In the genomic region with DNA sequence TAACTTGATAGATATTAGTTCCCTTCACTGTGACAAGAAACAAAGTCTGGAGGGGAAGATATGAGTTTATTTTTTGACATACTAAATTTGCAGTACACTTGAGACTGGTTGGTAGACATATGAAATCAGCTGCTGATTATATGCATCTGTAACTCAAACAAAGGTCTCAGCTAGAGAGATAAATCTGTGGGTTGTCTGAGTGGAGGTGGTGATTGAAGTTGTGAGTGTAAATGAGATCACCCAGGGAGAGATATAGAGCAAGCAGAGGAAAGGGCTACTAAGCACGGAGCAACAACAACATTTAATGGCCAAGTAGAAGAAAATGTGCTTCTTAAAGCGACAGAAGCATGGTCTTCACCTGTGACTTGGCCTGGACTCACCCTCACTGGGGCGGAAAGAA, we compare ENCODE assay signal across 27 cellular contexts.
"Had no signal": no experiment of that assay in that cellular context is flagged by ENCODE, and none has a peak within 500 bp of the region (broad histone marks: within the 10 kb centered on the region; RNA-seq: fewer than 3 reads in every experiment).

No MANE protein-coding gene starts in this region.

- H2AFZ ChIP-seq: hepatocyte had no signal

- H3K4me3 Mint-ChIP-seq: effector memory CD8-positive, alpha-beta T cell; memory B cell; mesothelial cell of epicardium; naive B cell; natural killer cell treated with Interleukin-12 subunit alpha and Interleukin-12 subunit beta and Interleukin-15 and Interleukin-18, amount 100 ng/mL, for 72 hours; neural crest cell; stimulated activated naive B cell treated with anti-CD40 and anti-IgM and Interleukin-4, amounts not matched to agents 10 μg/mL and 1 μg/mL and 100 μg/mL, for 72 hours; stimulated activated naive CD8-positive, alpha-beta T cell treated with anti-CD3 and anti-CD28 coated beads, Interleukin-15, Interleukin-2, amounts not matched to agents 100 ng/mL and 50 ng/mL, for 24 hours had no signal

- DNase-seq: cerebellar nuclear complex; cortex of kidney; effector memory CD8-positive, alpha-beta T cell; left colon; mucosa of descending colon; naive B cell; ovary; posterior cingulate gyrus; psoas muscle; right lobe of liver; small intestine; stimulated activated CD4-positive, alpha-beta T cell treated with anti-CD3 and anti-CD28 coated beads, Interleukin-15, amount 100 ng/mL, for 24 hours; stimulated activated CD4-positive, alpha-beta T cell treated with anti-CD3 and anti-CD28 coated beads, Interleukin-2, amount 100 ng/mL, for 48 hours; stimulated activated naive B cell treated with anti-CD40 and anti-IgM and Interleukin-4, amounts not matched to agents 10 μg/mL and 1 μg/mL and 100 μg/mL, for 72 hours; upper lobe of right lung; uterus had no signal

- H3K27ac Mint-ChIP-seq: effector memory CD8-positive, alpha-beta T cell; memory B cell; mesothelial cell of epicardium; naive B cell; natural killer cell treated with Interleukin-12 subunit alpha and Interleukin-12 subunit beta and Interleukin-15 and Interleukin-18, amount 100 ng/mL, for 72 hours; stimulated activated naive B cell treated with anti-CD40 and anti-IgM and Interleukin-4, amounts not matched to agents 10 μg/mL and 1 μg/mL and 100 μg/mL, for 72 hours; stimulated activated naive CD8-positive, alpha-beta T cell treated with anti-CD3 and anti-CD28 coated beads, Interleukin-15, Interleukin-2, amounts not matched to agents 100 ng/mL and 50 ng/mL, for 24 hours had no signal

- FAIRE-seq: frontal cortex, islet of Langerhans, small intestine had no signal

- H3K36me3 Mint-ChIP-seq: memory B cell; mesothelial cell of epicardium; naive B cell; natural killer cell treated with Interleukin-12 subunit alpha and Interleukin-12 subunit beta and Interleukin-15 and Interleukin-18, amount 100 ng/mL, for 72 hours; stimulated activated naive B cell treated with anti-CD40 and anti-IgM and Interleukin-4, amounts not matched to agents 10 μg/mL and 1 μg/mL and 100 μg/mL, for 72 hours had no signal

- H3K9me3 Mint-ChIP-seq: memory B cell; mesothelial cell of epicardium; stimulated activated naive B cell treated with anti-CD40 and anti-IgM and Interleukin-4, amounts not matched to agents 10 μg/mL and 1 μg/mL and 100 μg/mL, for 72 hours; stimulated activated naive CD8-positive, alpha-beta T cell treated with anti-CD3 and anti-CD28 coated beads, Interleukin-15, Interleukin-2, amounts not matched to agents 100 ng/mL and 50 ng/mL, for 24 hours had no signal

- H3K79me2 ChIP-seq: hepatocyte had no signal

- H3K27ac ChIP-seq: hepatocyte, ovary, psoas muscle, right lobe of liver, thoracic aorta, tibial nerve, upper lobe of right lung, uterus had no signal

- H3K36me3 ChIP-seq: ovary, right lobe of liver, thoracic aorta, tibial nerve, upper lobe of right lung, uterus had no signal

- H3K9me3 ChIP-seq: mucosa of descending colon, ovary, psoas muscle, right lobe of liver, thoracic aorta, tibial nerve, upper lobe of right lung, uterus had no signal

- H3K27me3 Mint-ChIP-seq: effector memory CD8-positive, alpha-beta T cell; memory B cell; natural killer cell treated with Interleukin-12 subunit alpha and Interleukin-12 subunit beta and Interleukin-15 and Interleukin-18, amount 100 ng/mL, for 72 hours; stimulated activated naive CD8-positive, alpha-beta T cell treated with anti-CD3 and anti-CD28 coated beads, Interleukin-15, Interleukin-2, amounts not matched to agents 100 ng/mL and 50 ng/mL, for 24 hours had no signal

- H3K4me1 ChIP-seq: upper lobe of right lung, uterus had no signal

- H3K4me3 ChIP-seq: hepatocyte, lung, mucosa of descending colon, ovary, psoas muscle, right lobe of liver, thoracic aorta, tibial nerve, upper lobe of right lung, uterus had no signal

- ATAC-seq: effector memory CD8-positive, alpha-beta T cell; left colon; mucosa of descending colon; natural killer cell treated with Interleukin-12 subunit alpha and Interleukin-12 subunit beta and Interleukin-15 and Interleukin-18, amount 100 ng/mL, for 72 hours; psoas muscle; right lobe of liver; stimulated activated naive B cell treated with anti-CD40 and anti-IgM and Interleukin-4, amounts not matched to agents 10 μg/mL and 1 μg/mL and 100 μg/mL, for 72 hours; upper lobe of right lung had no signal

- H3K4me1 Mint-ChIP-seq: memory B cell; mesothelial cell of epicardium; naive B cell; stimulated activated naive B cell treated with anti-CD40 and anti-IgM and Interleukin-4, amounts not matched to agents 10 μg/mL and 1 μg/mL and 100 μg/mL, for 72 hours had no signal

- H3K4me2 ChIP-seq: hepatocyte had no signal

- H3K27me3 ChIP-seq: hepatocyte, ovary, right lobe of liver, tibial nerve, upper lobe of right lung, uterus had no signal
